8 cellular contexts compared by ENCODE assay signal in the genomic region with DNA sequence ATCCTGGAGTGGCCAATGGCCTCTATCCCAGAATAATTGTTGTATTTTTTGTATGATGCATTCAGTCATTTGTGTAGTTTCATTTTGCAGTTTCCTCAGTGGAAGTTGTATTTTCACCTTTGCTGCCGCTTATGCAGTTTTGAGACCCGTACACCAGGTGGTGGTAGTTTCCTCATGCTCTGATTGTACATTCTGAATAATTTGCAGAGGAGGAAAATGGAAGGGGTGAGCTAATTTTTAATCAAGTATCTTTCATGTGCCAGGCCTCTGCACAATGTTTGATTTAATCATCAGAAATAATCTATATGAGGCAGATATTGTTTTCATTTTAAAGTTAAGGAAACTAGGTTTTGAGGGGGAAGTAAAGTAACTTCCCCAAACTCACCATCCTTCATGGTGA. TPM values are rescaled to one million over a fixed set of nuclear protein-coding genes. Genes with fewer than 3 reads are reported as not detected.
DNase-seq lines count a peak whose midpoint lies in the region; ATAC-seq, FAIRE-seq and TF ChIP-seq lines count a peak whose summit lies in the region.
"Had no signal": no experiment of that assay in that cellular context is flagged by ENCODE, and none has a peak within 500 bp of the region (broad histone marks: within the 10 kb centered on the region; RNA-seq: fewer than 3 reads in every experiment).

No MANE protein-coding gene starts in this region.

- no peaks in the 10 kb centered on the region for H3K9me3 ChIP-seq in pancreas

- H3K9me3 Mint-ChIP-seq in brain, result no peaks in the 10 kb centered on the region

- H3K4me1 ChIP-seq in pancreas, result no peaks in the 10 kb centered on the region

- H3K27me3 ChIP-seq in pancreas, result no peaks in the 10 kb centered on the region

- TF ChIP-seq CTCF in GM12874 (IDR thresholded peaks at IDR 0.05; ENCODE audit: insufficient read depth, low read depth, low read length) (peak; percentile 50), brain (conservative IDR thresholded peaks at IDR 0.05) (peak; percentile 56 to 72), pancreas (IDR thresholded peaks at IDR 0.05) (peak in 3 of 4 donors; percentile 33 to 44 (median 40))

- H3K27me3 Mint-ChIP-seq in brain, result peaks cover 39% of the 10 kb centered on the region

- H3K4me3 ChIP-seq in pancreas, result no peak overlapping the region

- H3K27ac ChIP-seq in pancreas, result no peak overlapping the region

- ATAC-seq in pancreas (peak; percentile 43 to 85 (median 71)), HG03469 (IDR thresholded peaks at IDR 0.05; ENCODE audit: unreplicated experiment) (no peak)

- no peaks in the 10 kb centered on the region for H3K36me3 Mint-ChIP-seq in brain

- FAIRE-seq in pancreas (lab: Jason Lieb, UNC), result peak; percentile 23
- FAIRE-seq: colon had no signal

- no peak overlapping the region for H3K4me3 Mint-ChIP-seq in brain

- WGBS in pancreas, 2 donors, result 18 to 23% methylated on average over 2 of the region's 2 CpGs

- DNase-seq in HuH-7 (ENCODE audit: low spot score), result peak; percentile 34
- DNase-seq in pancreas, result no peak
- no peak for DNase-seq in pons (ENCODE audit: low spot score)
- no peak for DNase-seq in activated CD8-positive, alpha-beta memory T cell treated with anti-CD3 and anti-CD28 coated beads, Interleukin-2, amount 50 U/mL, for 48 hours

- no peak overlapping the region for H3K27ac Mint-ChIP-seq in brain

- intact Hi-C loops in pancreas (cut with DNase I), result loop anchor here in 2 of 3 donors (10.0 kb wide), 2 partner anchors 296 to 1546 kb away; no protein-coding TSS in a partner anchor

- peaks cover 13% of the 10 kb centered on the region for H3K4me1 Mint-ChIP-seq in brain

- H3K36me3 ChIP-seq in pancreas, result no peaks in the 10 kb centered on the region

RNA-seq across cellular contexts. Expression of a gene that starts 29.5 kb away (rescaled TPM):
- polyA plus RNA-seq in brain (ENCODE audit: insufficient read depth, low read depth, low replicate concordance), result 1.8 TPM
- total RNA-seq in pancreas, result 1 to 10 TPM in 4 of 6 donors, under 1 TPM in 2; 0.74 to 3.8 (median 1.9) TPM
- polyA plus RNA-seq in pancreas, result 1 to 10 TPM; 3.0 to 5.9 TPM
